Comparison of ENCODE assay signal across 27 cellular contexts in genomic region chr7:99115379-99115778, GRCh38.
"Had no signal": no experiment of that assay in that cellular context is flagged by ENCODE, and none has a peak within 500 bp of the region (broad histone marks: within the 10 kb centered on the region; RNA-seq: fewer than 3 reads in every experiment).

No MANE protein-coding gene starts in this region.

- H3K27ac ChIP-seq: breast epithelium, heart left ventricle, pancreas, prostate gland, skin epidermis, thyroid gland had no signal

- H3K36me3 ChIP-seq: breast epithelium, pancreas, prostate gland, thyroid gland had no signal

- H3K4me3 ChIP-seq: breast epithelium, heart left ventricle, pancreas, prostate gland, skin epidermis, thyroid gland had no signal

- H3K4me3 Mint-ChIP-seq: activated CD4-positive, alpha-beta memory T cell treated with anti-CD3 and anti-CD28 coated beads, Interleukin-2, amount 10 ng/mL, durations not matched to agents 7 days and 5 days; activated CD4-positive, alpha-beta T cell treated with anti-CD3 and anti-CD28 coated beads, Interleukin-2, amount 10 ng/mL, durations not matched to agents 7 days and 5 days; dendritic cell treated with granulocyte-macrophage colony-stimulating factor and Interleukin-4, amounts not matched to agents 40 ng/mL and 50 ng/mL, for 4 days; endodermal cell; immature natural killer cell; stimulated activated naive CD8-positive, alpha-beta T cell treated with anti-CD3 and anti-CD28 coated beads, Interleukin-15, Interleukin-2, amounts not matched to agents 100 ng/mL and 50 ng/mL, for 24 hours had no signal

- H3K9me3 ChIP-seq: pancreas, prostate gland, thyroid gland had no signal

- H3K27me3 Mint-ChIP-seq: activated CD4-positive, alpha-beta memory T cell treated with anti-CD3 and anti-CD28 coated beads, Interleukin-2, amount 10 ng/mL, durations not matched to agents 7 days and 5 days; activated CD4-positive, alpha-beta T cell treated with anti-CD3 and anti-CD28 coated beads, Interleukin-2, amount 10 ng/mL, durations not matched to agents 7 days and 5 days; dendritic cell treated with granulocyte-macrophage colony-stimulating factor and Interleukin-4, amounts not matched to agents 40 ng/mL and 50 ng/mL, for 4 days; stimulated activated naive CD8-positive, alpha-beta T cell treated with anti-CD3 and anti-CD28 coated beads, Interleukin-15, Interleukin-2, amounts not matched to agents 100 ng/mL and 50 ng/mL, for 24 hours had no signal

- DNase-seq: activated CD4-positive, alpha-beta memory T cell treated with anti-CD3 and anti-CD28 coated beads, Interleukin-2, amount 10 ng/mL, durations not matched to agents 7 days and 5 days; activated CD4-positive, alpha-beta T cell treated with anti-CD3 and anti-CD28 coated beads, Interleukin-2, amount 10 ng/mL, durations not matched to agents 7 days and 5 days; activated CD8-positive, alpha-beta memory T cell treated with anti-CD3 and anti-CD28 coated beads, Interleukin-2, amount 50 U/mL, for 48 hours; activated gamma-delta T cell treated with Interleukin-2 at 50 U/mL for 16 hours; activated naive CD4-positive, alpha-beta T cell treated with anti-CD3 and anti-CD28 coated beads, Interleukin-2, amount 50 U/mL, for 16 hours; central memory CD4-positive, alpha-beta T cell; endodermal cell; foreskin fibroblast; heart left ventricle; hypothalamus; immature natural killer cell; kidney; left colon; mammary epithelial cell; pancreas; retina; stimulated activated CD4-positive, alpha-beta T cell treated with anti-CD3 and anti-CD28 coated beads, Interleukin-12 subunit alpha, Interleukin-12 subunit beta, amount 100 ng/mL, for 4 hours; stimulated activated CD4-positive, alpha-beta T cell treated with anti-CD3 and anti-CD28 coated beads, Interleukin-4, amount 100 ng/mL, for 1 hour; substantia nigra; thyroid gland had no signal

- H3K27ac Mint-ChIP-seq: activated CD4-positive, alpha-beta memory T cell treated with anti-CD3 and anti-CD28 coated beads, Interleukin-2, amount 10 ng/mL, durations not matched to agents 7 days and 5 days; activated CD4-positive, alpha-beta T cell treated with anti-CD3 and anti-CD28 coated beads, Interleukin-2, amount 10 ng/mL, durations not matched to agents 7 days and 5 days; dendritic cell treated with granulocyte-macrophage colony-stimulating factor and Interleukin-4, amounts not matched to agents 40 ng/mL and 50 ng/mL, for 4 days; endodermal cell; stimulated activated naive CD8-positive, alpha-beta T cell treated with anti-CD3 and anti-CD28 coated beads, Interleukin-15, Interleukin-2, amounts not matched to agents 100 ng/mL and 50 ng/mL, for 24 hours had no signal

- H3K9me3 Mint-ChIP-seq: dendritic cell treated with granulocyte-macrophage colony-stimulating factor and Interleukin-4, amounts not matched to agents 40 ng/mL and 50 ng/mL, for 4 days; immature natural killer cell had no signal

- ATAC-seq: esophagus mucosa, heart left ventricle, left colon, pancreas, sciatic nerve had no signal

- H3K4me1 ChIP-seq: breast epithelium, prostate gland had no signal

- H3K27me3 ChIP-seq: breast epithelium, heart left ventricle, pancreas, thyroid gland had no signal
